ENCODE assay signal across 1 cellular context in the genomic region with DNA sequence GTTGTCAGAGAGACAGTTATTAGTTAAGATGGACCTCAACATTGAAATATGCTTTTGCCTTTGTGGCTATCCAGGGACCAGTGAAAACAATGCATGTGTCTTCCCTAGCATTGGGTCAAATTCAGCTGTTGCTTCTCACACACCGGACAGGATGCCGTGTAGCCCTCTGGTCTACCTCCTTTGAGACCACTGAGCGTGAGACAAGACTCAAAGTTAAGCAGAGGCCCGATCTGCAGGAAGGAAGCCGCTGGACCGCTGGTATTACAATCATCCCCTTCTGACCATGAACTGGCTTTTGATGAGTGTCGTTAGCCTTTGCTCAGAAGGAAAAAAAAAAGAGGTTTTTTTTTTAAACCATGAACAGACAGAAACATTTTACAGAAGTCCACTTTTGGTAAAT.
TF ChIP-seq lines count a peak whose summit lies in the region.

No MANE protein-coding gene starts in this region.

TF ChIP-seq in GM23338, 12 proteins besides CTCF, POLR2A, EP300 and RAD21 (continued from another document):
- TF ChIP-seq ZNF462 (CRISPR knock-in tag; IDR thresholded peaks at IDR 0.05) (no peak), NANOG (IDR thresholded peaks at IDR 0.05; ENCODE audit: borderline replicate concordance) (no peak), POLR2AphosphoS5 (IDR thresholded peaks at IDR 0.05; ENCODE audit: low read depth) (no peak)
